In genomic region chr21:44583800-44584147, GRCh38 we compare ENCODE assay signal across 18 cellular contexts. TPM values are rescaled to one million over a fixed set of nuclear protein-coding genes. Genes with fewer than 3 reads are reported as not detected.
DNase-seq lines count a peak whose midpoint lies in the region; ATAC-seq lines count a peak whose summit lies in the region.
"Had no signal": no experiment of that assay in that cellular context is flagged by ENCODE, and none has a peak within 500 bp of the region (broad histone marks: within the 10 kb centered on the region; RNA-seq: fewer than 3 reads in every experiment).

No MANE protein-coding gene starts in this region.

- H3K4me3 Mint-ChIP-seq in activated CD4-positive, alpha-beta T cell treated with anti-CD3 and anti-CD28 coated beads for 36 hours = no peak overlapping the region
- H3K4me3 Mint-ChIP-seq in activated naive CD4-positive, alpha-beta T cell treated with anti-CD3 and anti-CD28 coated beads, Interleukin-2, amount 10 ng/mL, durations not matched to agents 7 days and 5 days = no peak overlapping the region
- H3K4me3 Mint-ChIP-seq: activated naive CD8-positive, alpha-beta T cell; T-helper 1 cell treated with Interleukin-12 subunit alpha and Interleukin-12 subunit beta and Interleukin-4 antibody, amounts not matched to agents 30 μg/mL and 1 μg/mL, for 36 hours had no signal

- POLR2A ChIA-PET in activated CD4-positive, alpha-beta T cell treated with anti-CD3 and anti-CD28 coated beads for 36 hours (lab: Charles Lee) = no interaction called here

- peaks cover 10% of the 10 kb centered on the region for H3K4me1 Mint-ChIP-seq in activated CD4-positive, alpha-beta T cell treated with anti-CD3 and anti-CD28 coated beads for 36 hours
- H3K4me1 Mint-ChIP-seq in activated naive CD4-positive, alpha-beta T cell treated with anti-CD3 and anti-CD28 coated beads, Interleukin-2, amount 10 ng/mL, durations not matched to agents 7 days and 5 days = peaks cover 16% of the 10 kb centered on the region

- peaks cover 6% of the 10 kb centered on the region for H3K9me3 Mint-ChIP-seq in activated CD4-positive, alpha-beta T cell treated with anti-CD3 and anti-CD28 coated beads for 36 hours (ENCODE audit: low read depth)
- peaks cover 20% of the 10 kb centered on the region for H3K9me3 Mint-ChIP-seq in activated naive CD4-positive, alpha-beta T cell treated with anti-CD3 and anti-CD28 coated beads, Interleukin-2, amount 10 ng/mL, durations not matched to agents 7 days and 5 days

- intact Hi-C loops in activated CD4-positive, alpha-beta T cell treated with anti-CD3 and anti-CD28 coated beads for 36 hours (cut with DNase I, micrococcal nuclease) = no loop called here

- peaks cover 15% of the 10 kb centered on the region for H3K27me3 Mint-ChIP-seq in activated CD4-positive, alpha-beta T cell treated with anti-CD3 and anti-CD28 coated beads for 36 hours
- H3K27me3 Mint-ChIP-seq in activated naive CD4-positive, alpha-beta T cell treated with anti-CD3 and anti-CD28 coated beads, Interleukin-2, amount 10 ng/mL, durations not matched to agents 7 days and 5 days = peaks cover 46% of the 10 kb centered on the region
- H3K27me3 Mint-ChIP-seq: activated naive CD8-positive, alpha-beta T cell had no signal

- CTCF ChIA-PET in activated CD4-positive, alpha-beta T cell treated with anti-CD3 and anti-CD28 coated beads for 36 hours (lab: Charles Lee) = interaction anchor here (0.8 kb wide), 1 partner anchor 218 kb away, joined by 3 read pairs; the partner anchor contains the start of gene UBE2G2
- CTCF ChIA-PET in activated naive CD4-positive, alpha-beta T cell treated with anti-CD3 and anti-CD28 coated beads, Interleukin-2, amount 10 ng/mL, durations not matched to agents 7 days and 5 days (lab: Charles Lee) = no interaction called here

- H3K36me3 Mint-ChIP-seq in activated CD4-positive, alpha-beta T cell treated with anti-CD3 and anti-CD28 coated beads for 36 hours (ENCODE audit: low read depth) = peaks cover 2% of the 10 kb centered on the region
- H3K36me3 Mint-ChIP-seq in activated naive CD4-positive, alpha-beta T cell treated with anti-CD3 and anti-CD28 coated beads, Interleukin-2, amount 10 ng/mL, durations not matched to agents 7 days and 5 days = peaks cover 5% of the 10 kb centered on the region

- DNase-seq in activated CD4-positive, alpha-beta T cell treated with anti-CD3 and anti-CD28 coated beads for 36 hours = peak; percentile 62
- no peak for DNase-seq in activated CD4-positive, alpha-beta T cell treated with anti-CD3 and anti-CD28 coated beads for 1 hour
- DNase-seq in SW480 (ENCODE audit: low spot score) = peak; percentile 62
- peak; percentile 47 for DNase-seq in activated naive CD4-positive, alpha-beta T cell treated with anti-CD3 and anti-CD28 coated beads, Interleukin-2, amount 10 ng/mL, durations not matched to agents 7 days and 5 days
- peak; percentile 43 for DNase-seq in stimulated activated CD4-positive, alpha-beta T cell treated with anti-CD3 and anti-CD28 coated beads, Interleukin-4, amount 100 ng/mL, for 24 hours
- DNase-seq: NCI-H1105 treated with DMSO at 0.1 percent for 48 hours, NCI-H524 treated with DMSO at 0.1 percent for 48 hours, RPMI8226 had no signal

- ATAC-seq in activated CD4-positive, alpha-beta T cell treated with anti-CD3 and anti-CD28 coated beads for 36 hours = peak; percentile 96
- no peak for ATAC-seq in GM18517 (IDR thresholded peaks at IDR 0.05; ENCODE audit: unreplicated experiment)
- no peak for ATAC-seq in HG03135 (IDR thresholded peaks at IDR 0.05; ENCODE audit: unreplicated experiment)
- ATAC-seq in GM18502 (IDR thresholded peaks at IDR 0.05; ENCODE audit: poor library complexity, unreplicated experiment) = no peak

- H3K27ac Mint-ChIP-seq in activated CD4-positive, alpha-beta T cell treated with anti-CD3 and anti-CD28 coated beads for 36 hours = no peak overlapping the region
- H3K27ac Mint-ChIP-seq in activated naive CD4-positive, alpha-beta T cell treated with anti-CD3 and anti-CD28 coated beads, Interleukin-2, amount 10 ng/mL, durations not matched to agents 7 days and 5 days = no peak overlapping the region
- H3K27ac Mint-ChIP-seq: activated naive CD8-positive, alpha-beta T cell; T-helper 1 cell treated with Interleukin-12 subunit alpha and Interleukin-12 subunit beta and Interleukin-4 antibody, amounts not matched to agents 30 μg/mL and 1 μg/mL, for 36 hours had no signal

RNA-seq across cellular contexts. Expression of gene KRTAP10-5, which starts 3.4 kb away (rescaled TPM):
- total RNA-seq in activated CD4-positive, alpha-beta T cell treated with anti-CD3 and anti-CD28 coated beads for 36 hours = not detected
- total RNA-seq: cardiac septum, fibroblast of villous mesenchyme, G401, left lobe of liver, osteoblast had no signal

RNA-seq across cellular contexts. Expression of gene KRTAP10-6, which starts 8.5 kb away (rescaled TPM):
- not detected for total RNA-seq in activated CD4-positive, alpha-beta T cell treated with anti-CD3 and anti-CD28 coated beads for 36 hours
- total RNA-seq: cardiac septum, fibroblast of villous mesenchyme, G401, left lobe of liver, osteoblast had no signal

RNA-seq across cellular contexts. Expression of gene KRTAP10-4, which starts 10.2 kb away (rescaled TPM):
- not detected for total RNA-seq in activated CD4-positive, alpha-beta T cell treated with anti-CD3 and anti-CD28 coated beads for 36 hours
- total RNA-seq: cardiac septum, fibroblast of villous mesenchyme, G401, left lobe of liver, osteoblast had no signal

RNA-seq across cellular contexts. Expression of gene KRTAP10-7, which starts 16.6 kb away (rescaled TPM):
- not detected for total RNA-seq in activated CD4-positive, alpha-beta T cell treated with anti-CD3 and anti-CD28 coated beads for 36 hours
- total RNA-seq: cardiac septum, fibroblast of villous mesenchyme, G401, left lobe of liver, osteoblast had no signal

RNA-seq across cellular contexts. Expression of gene KRTAP10-3, which starts 25.2 kb away (rescaled TPM):
- not detected for total RNA-seq in activated CD4-positive, alpha-beta T cell treated with anti-CD3 and anti-CD28 coated beads for 36 hours
- total RNA-seq: cardiac septum, fibroblast of villous mesenchyme, G401, left lobe of liver, osteoblast had no signal
